1 cellular context compared by ENCODE assay signal in genomic region chr20:25042531-25043498, GRCh38.
TF ChIP-seq lines count a peak whose summit lies in the region.

No MANE protein-coding gene starts in this region.

TF ChIP-seq in GM23338, 12 proteins besides CTCF, POLR2A, EP300 and RAD21 (continued from another document):
- TF ChIP-seq ETS1 (IDR thresholded peaks at IDR 0.05) (no peak), EZH2phosphoT487 (IDR thresholded peaks at IDR 0.05; ENCODE audit: unreplicated experiment) (no peak)
